Comparison of ENCODE assay signal across 8 cellular contexts in the genomic region with DNA sequence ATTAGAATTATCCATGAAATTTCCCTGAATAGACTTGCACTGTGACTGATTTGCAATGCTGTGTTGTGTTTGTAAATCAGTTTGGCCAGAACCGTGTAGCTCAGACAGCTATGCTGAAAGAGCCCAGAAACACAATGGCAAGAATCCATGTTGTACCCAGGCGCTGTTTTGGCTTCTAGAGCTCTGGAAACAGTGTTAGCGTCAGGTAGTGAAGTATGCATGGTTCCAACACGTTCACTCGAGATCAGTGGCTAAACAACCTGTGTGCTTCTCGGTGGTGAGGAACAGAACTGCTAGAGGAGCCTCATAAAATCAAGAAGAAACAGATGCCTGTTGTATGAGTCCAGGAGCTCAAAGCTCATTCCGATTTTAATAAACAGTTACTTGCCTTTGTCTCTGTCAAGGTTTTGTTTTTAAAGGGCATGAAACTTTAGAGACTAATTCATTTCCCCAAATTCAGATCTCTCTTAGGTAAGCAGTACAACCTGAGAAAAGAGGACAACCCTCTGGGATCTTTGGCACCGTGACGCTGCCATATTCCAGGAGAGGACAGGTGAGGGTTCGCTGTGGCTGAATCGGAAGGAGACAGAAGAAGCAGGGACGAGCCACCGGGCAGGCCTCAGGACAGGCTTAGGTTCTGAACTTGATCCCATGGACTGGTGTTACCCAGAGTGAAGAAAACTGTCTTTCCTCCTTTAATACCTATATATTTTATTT. TPM values are rescaled to one million over a fixed set of nuclear protein-coding genes. Genes with fewer than 3 reads are reported as not detected.
DNase-seq lines count a peak whose midpoint lies in the region; ATAC-seq and TF ChIP-seq lines count a peak whose summit lies in the region.

No MANE protein-coding gene starts in this region.

- H3K36me3 Mint-ChIP-seq in activated CD4-positive, alpha-beta T cell treated with anti-CD3 and anti-CD28 coated beads for 36 hours (ENCODE audit: low read depth) = peaks cover 6% of the 10 kb centered on the region
- peaks cover 21% of the 10 kb centered on the region for H3K36me3 Mint-ChIP-seq in stimulated activated effector memory CD8-positive, alpha-beta T cell treated with anti-CD3 and anti-CD28 coated beads, Interleukin-12 subunit alpha, Interleukin-12 subunit beta, amount 100 ng/mL, for 72 hours

- peak overlapping the region; percentile 32; the same call in 1 of the 2 replicates for H2AFZ ChIP-seq in PC-9

- H3K27me3 Mint-ChIP-seq in activated CD4-positive, alpha-beta T cell treated with anti-CD3 and anti-CD28 coated beads for 36 hours = no peaks in the 10 kb centered on the region

- no peak for TF ChIP-seq CTCF in PC-9 (conservative IDR thresholded peaks at IDR 0.05)

- no peak for DNase-seq in activated CD4-positive, alpha-beta T cell treated with anti-CD3 and anti-CD28 coated beads for 36 hours
- DNase-seq in activated CD4-positive, alpha-beta T cell treated with anti-CD3 and anti-CD28 coated beads for 1 hour = no peak
- DNase-seq in PC-9 = no peak
- peak; percentile 13 to 19 for DNase-seq in erythroblast (lab: John Stamatoyannopoulos, UW)
- DNase-seq in stimulated activated effector memory CD8-positive, alpha-beta T cell treated with anti-CD3 and anti-CD28 coated beads, Interleukin-12 subunit alpha, Interleukin-12 subunit beta, amount 100 ng/mL, for 72 hours (ENCODE audit: low spot score in 2 of 2) = peak in 1 of 2 donors; percentile 48
- DNase-seq in EL = no peak
- DNase-seq in NCI-H345 treated with DMSO at 0.1 percent for 48 hours (lab: John Stamatoyannopoulos, UW; ENCODE audit: unreplicated experiment) = no peak

- no peaks in the 10 kb centered on the region for H4K20me1 ChIP-seq in PC-9 (ENCODE audit: insufficient read depth)

- intact Hi-C loops in activated CD4-positive, alpha-beta T cell treated with anti-CD3 and anti-CD28 coated beads for 36 hours (cut with DNase I, micrococcal nuclease) = loop anchor here (1.0 to 10.0 kb wide), 13 partner anchors 43 to 582 kb away; partner anchors contain the start of genes DCAF17 (in 2 of the 2), GORASP2 (in 2 of the 2) and CYBRD1 (in 1 of the 2)
- intact Hi-C loops in PC-9 (cut with micrococcal nuclease; ENCODE audit: unreplicated experiment) = loop anchor here (1.0 to 10.0 kb wide), 10 partner anchors 44 to 1132 kb away; partner anchors contain the start of genes CYBRD1, DCAF17, DLX2 and GORASP2

- ATAC-seq in activated CD4-positive, alpha-beta T cell treated with anti-CD3 and anti-CD28 coated beads for 36 hours = peak; percentile 3
- ATAC-seq in stimulated activated effector memory CD8-positive, alpha-beta T cell treated with anti-CD3 and anti-CD28 coated beads, Interleukin-12 subunit alpha, Interleukin-12 subunit beta, amount 100 ng/mL, for 72 hours = no peak
- no peak for ATAC-seq in GM21447 (IDR thresholded peaks at IDR 0.05; ENCODE audit: unreplicated experiment)

- H3K9me3 Mint-ChIP-seq in activated CD4-positive, alpha-beta T cell treated with anti-CD3 and anti-CD28 coated beads for 36 hours (ENCODE audit: low read depth) = no peaks in the 10 kb centered on the region
- H3K9me3 Mint-ChIP-seq in stimulated activated effector memory CD8-positive, alpha-beta T cell treated with anti-CD3 and anti-CD28 coated beads, Interleukin-12 subunit alpha, Interleukin-12 subunit beta, amount 100 ng/mL, for 72 hours = no peaks in the 10 kb centered on the region

- POLR2A ChIA-PET in activated CD4-positive, alpha-beta T cell treated with anti-CD3 and anti-CD28 coated beads for 36 hours (lab: Charles Lee) = interaction anchor here (0.6 kb wide), 2 partner anchors 77 to 353 kb away, joined by 3 to 5 read pairs; no protein-coding TSS in a partner anchor
- POLR2A ChIA-PET in PC-9 (lab: Charles Lee; ENCODE audit: unreplicated experiment) = no interaction called here

- no peaks in the 10 kb centered on the region for H3K79me2 ChIP-seq in PC-9 (ENCODE audit: low read depth)

- H3K27ac ChIP-seq in PC-9 = no peak overlapping the region

- H3K4me1 ChIP-seq in PC-9 (replicated peaks; ENCODE audit: insufficient read depth) = peaks cover 5% of the 10 kb centered on the region; the same call in 1 of the 2 replicates

- peak overlapping the region; percentile 67 for H3K4me3 Mint-ChIP-seq in activated CD4-positive, alpha-beta T cell treated with anti-CD3 and anti-CD28 coated beads for 36 hours
- H3K4me3 Mint-ChIP-seq in stimulated activated effector memory CD8-positive, alpha-beta T cell treated with anti-CD3 and anti-CD28 coated beads, Interleukin-12 subunit alpha, Interleukin-12 subunit beta, amount 100 ng/mL, for 72 hours = peak overlapping the region; percentile 64

- peak overlapping the region; percentile 83 for H3K4me2 ChIP-seq in PC-9

- peaks cover 6% of the 10 kb centered on the region for H3K4me1 Mint-ChIP-seq in activated CD4-positive, alpha-beta T cell treated with anti-CD3 and anti-CD28 coated beads for 36 hours
- peaks cover 16% of the 10 kb centered on the region for H3K4me1 Mint-ChIP-seq in stimulated activated effector memory CD8-positive, alpha-beta T cell treated with anti-CD3 and anti-CD28 coated beads, Interleukin-12 subunit alpha, Interleukin-12 subunit beta, amount 100 ng/mL, for 72 hours

- H3K27ac Mint-ChIP-seq in activated CD4-positive, alpha-beta T cell treated with anti-CD3 and anti-CD28 coated beads for 36 hours = peak overlapping the region; percentile 80
- peak overlapping the region; percentile 63 for H3K27ac Mint-ChIP-seq in stimulated activated effector memory CD8-positive, alpha-beta T cell treated with anti-CD3 and anti-CD28 coated beads, Interleukin-12 subunit alpha, Interleukin-12 subunit beta, amount 100 ng/mL, for 72 hours

- no TSS peak for BruUV-seq in PC-9 (replicated peaks; lab: Mats Ljungman, UMichigan)

- H3K4me3 ChIP-seq in PC-9 = peak overlapping the region; percentile 70; the same call in 1 of the 2 replicates

- 0 out of 2 replicates have a peak, but pooled peaks cover 3% of the 10 kb centered on the region for H3K36me3 ChIP-seq in PC-9 (ENCODE audit: low read depth)

- H3K27me3 ChIP-seq in PC-9 (ENCODE audit: insufficient read depth, low read depth) = no peaks in the 10 kb centered on the region

- H3K9me3 ChIP-seq in PC-9 (ENCODE audit: insufficient read depth, low read depth) = no peaks in the 10 kb centered on the region

- no peaks in the 10 kb centered on the region for H3K9me2 ChIP-seq in PC-9 (ENCODE audit: insufficient read depth)

- H3F3A ChIP-seq in PC-9 (ENCODE audit: insufficient read depth, low read depth) = peaks cover 36% of the 10 kb centered on the region

- CTCF ChIA-PET in activated CD4-positive, alpha-beta T cell treated with anti-CD3 and anti-CD28 coated beads for 36 hours (lab: Charles Lee) = interaction anchor here (0.5 to 2.2 kb wide), 37 partner anchors 8 to 624 kb away, joined by 3 to 20 read pairs (median 4); partner anchors contain the start of genes DCAF17, GORASP2 and METTL8
- CTCF ChIA-PET in PC-9 (lab: Charles Lee) = interaction anchor here (0.6 to 1.9 kb wide), 3 partner anchors 437 to 1574 kb away, joined by 3 to 5 read pairs (median 3); no protein-coding TSS in a partner anchor

- TF ChIP-seq POLR2A in erythroblast (IDR thresholded peaks at IDR 0.05; ENCODE audit: low read length) = no peak

RNA-seq across cellular contexts. Expression of gene GORASP2, which starts 43.6 kb away (rescaled TPM):
- total RNA-seq in activated CD4-positive, alpha-beta T cell treated with anti-CD3 and anti-CD28 coated beads for 36 hours = 10 to 100 TPM; 66.5 to 69.8 TPM
- total RNA-seq in PC-9 (2021) = 74.7 and 110 TPM in 2 replicates

Comparison
In these comparisons a context has a peak if more than half of its experiments do, and no peak if none do; other contexts are left out.
1. DNase-seq: peak in erythroblast (2 of 2); none in activated CD4-positive, alpha-beta T cell treated with anti-CD3 and anti-CD28 coated beads for 36 hours (single experiment), activated CD4-positive, alpha-beta T cell treated with anti-CD3 and anti-CD28 coated beads for 1 hour (single experiment), PC-9 (0 of 2), EL (single experiment) and NCI-H345 treated with DMSO at 0.1 percent for 48 hours (single experiment).